ENCODE assay signal across 13 cellular contexts in the genomic region with DNA sequence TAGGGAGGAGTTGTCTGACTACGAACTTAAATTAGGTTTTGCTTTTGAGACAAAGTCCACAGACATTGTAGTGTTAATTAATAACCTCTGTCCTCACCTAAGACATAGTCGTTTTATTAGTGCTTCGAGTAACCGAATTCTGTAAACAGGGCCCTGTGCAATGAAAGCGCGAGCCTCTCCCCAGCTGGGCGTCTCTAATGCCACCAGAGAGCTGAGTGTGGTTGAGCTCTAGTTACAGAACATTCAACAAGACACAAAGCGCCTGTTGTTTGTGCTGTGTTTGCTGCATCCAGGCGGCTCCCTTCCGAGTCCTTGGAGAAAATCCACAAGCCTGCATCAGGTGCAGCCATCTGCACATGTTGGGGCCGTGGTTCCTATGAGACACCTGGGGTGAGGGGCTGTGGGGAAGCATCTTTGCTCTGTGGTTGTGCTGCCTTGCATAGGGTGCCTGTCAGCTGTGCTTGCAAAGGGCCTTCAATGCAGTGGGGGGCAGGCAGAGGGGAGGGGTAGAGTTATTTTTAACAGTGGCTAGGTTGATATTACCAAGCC.
A peak's percentile ranks its signal among the peaks of the same experiment; 100 is the strongest.
DNase-seq lines count a peak whose midpoint lies in the region; ATAC-seq and TF ChIP-seq lines count a peak whose summit lies in the region.
"Had no signal": no experiment of that assay in that cellular context is flagged by ENCODE, and none has a peak within 500 bp of the region (broad histone marks: within the 10 kb centered on the region; RNA-seq: fewer than 3 reads in every experiment).

No MANE protein-coding gene starts in this region.

- H3K27me3 ChIP-seq in GM23338 (ENCODE audit: insufficient read depth) (no peaks in the 10 kb centered on the region), left ventricle myocardium inferior (ENCODE audit: low read depth) (no peaks in the 10 kb centered on the region), WERI-Rb-1 (ENCODE audit: insufficient read depth, low read depth, severe bottlenecking) (no peaks in the 10 kb centered on the region)
- H3K27me3 ChIP-seq: neutrophil had no signal

- H3K4me3 Mint-ChIP-seq in GM23338 = no peak overlapping the region

- DNase-seq in GM23338 (ENCODE audit: low spot score) (no peak), NCI-H524 treated with DMSO at 0.1 percent for 48 hours (lab: John Stamatoyannopoulos, UW) (peak; percentile 10), left ventricle myocardium inferior (no peak), putamen (ENCODE audit: low spot score) (peak; percentile 86), WERI-Rb-1 (no peak), SHP77 (lab: John Stamatoyannopoulos, UW) (no peak), KG1 (lab: John Stamatoyannopoulos, UW) (no peak), OCI-LY7 (ENCODE audit: low spot score) (no peak)
- DNase-seq: activated T-cell treated with anti-CD3 and anti-CD28 coated beads, Interleukin-2, amount 50 U/mL, for 48 hours; DMS79 treated with DMSO at 0.1 percent for 48 hours; NCI-H446 treated with DMSO at 0.1 percent for 48 hours had no signal

- no peaks in the 10 kb centered on the region for H3F3A ChIP-seq in GM23338 (replicated peaks; ENCODE audit: low read depth)

- peaks cover 3% of the 10 kb centered on the region; the same call in 2 of the 3 replicates for H3K4me1 Mint-ChIP-seq in GM23338

- H3K27ac Mint-ChIP-seq in GM23338 = no peak overlapping the region

- H3K27ac ChIP-seq in GM23338 (ENCODE audit: low read depth) (no peak overlapping the region), left ventricle myocardium inferior (replicated peaks) (peak overlapping the region; percentile 59), WERI-Rb-1 (no peak overlapping the region), OCI-LY7 (ENCODE audit: low read depth, low read length, poor library complexity, severe bottlenecking) (no peak overlapping the region)
- H3K27ac ChIP-seq: coronary artery, neutrophil had no signal

- POLR2A ChIA-PET in OCI-LY7 (lab: Charles Lee) = interaction anchor here (1.0 kb wide), 1 partner anchor 10 kb away, joined by 3 read pairs; no protein-coding TSS in a partner anchor

- no peak overlapping the region for H3K4me3 ChIP-seq in GM23338
- no peak overlapping the region for H3K4me3 ChIP-seq in left ventricle myocardium inferior
- no peak overlapping the region for H3K4me3 ChIP-seq in WERI-Rb-1 (ENCODE audit: low read depth, low read length)
- no peak overlapping the region for H3K4me3 ChIP-seq in OCI-LY7 (ENCODE audit: low read depth, low read length, poor library complexity, severe bottlenecking)
- H3K4me3 ChIP-seq: coronary artery had no signal

- BruUV-seq in OCI-LY7 (replicated peaks; lab: Mats Ljungman, UMichigan) = no TSS peak

- H3K4me2 ChIP-seq in GM23338 (no peak overlapping the region), OCI-LY7 (ENCODE audit: low read length) (no peak overlapping the region)

- H3K9me3 ChIP-seq in left ventricle myocardium inferior (replicated peaks) (no peaks in the 10 kb centered on the region), WERI-Rb-1 (ENCODE audit: severe bottlenecking) (no peaks in the 10 kb centered on the region), OCI-LY7 (ENCODE audit: low read length) (no peaks in the 10 kb centered on the region)
- H3K9me3 ChIP-seq: neutrophil had no signal

- no peaks in the 10 kb centered on the region for H3K9me3 Mint-ChIP-seq in GM23338

- H2AFZ ChIP-seq in GM23338 (no peak overlapping the region), OCI-LY7 (ENCODE audit: low read length) (no peak overlapping the region)

- H3K27me3 Mint-ChIP-seq in GM23338 (ENCODE audit: insufficient read depth, low read depth, poor library complexity) = no peaks in the 10 kb centered on the region

- H3K4me1 ChIP-seq in GM23338 (ENCODE audit: insufficient read depth) = peaks cover 3% of the 10 kb centered on the region; the same call in 1 of the 2 replicates
- peaks cover 7% of the 10 kb centered on the region for H3K4me1 ChIP-seq in left ventricle myocardium inferior
- H3K4me1 ChIP-seq in OCI-LY7 (ENCODE audit: insufficient read depth, low read length, poor library complexity, severe bottlenecking) = peaks cover 9% of the 10 kb centered on the region

- intact Hi-C loops in left ventricle myocardium inferior (cut with micrococcal nuclease) = no loop called here
- intact Hi-C loops in OCI-LY7 (cut with micrococcal nuclease; ENCODE audit: unreplicated experiment) = loop anchor here (5.0 kb wide), 1 partner anchor 36 kb away; no protein-coding TSS in a partner anchor

- TF ChIP-seq CTCF in GM23338 (conservative IDR thresholded peaks at IDR 0.05; ENCODE audit: low read depth in 2 of 2) (no peak), left ventricle myocardium inferior (IDR thresholded peaks at IDR 0.05; ENCODE audit: borderline replicate concordance) (no peak), WERI-Rb-1 (IDR thresholded peaks at IDR 0.05; ENCODE audit: low read depth, low read length) (no peak), OCI-LY7 (conservative IDR thresholded peaks at IDR 0.05; ENCODE audit: low read length) (no peak)

- no peaks in the 10 kb centered on the region for H3K36me3 Mint-ChIP-seq in GM23338 (ENCODE audit: low read depth)

- H4K20me1 ChIP-seq in GM23338 (replicated peaks; ENCODE audit: insufficient read depth) (no peaks in the 10 kb centered on the region), OCI-LY7 (ENCODE audit: insufficient read depth, low read length) (no peaks in the 10 kb centered on the region)

- ATAC-seq in GM23338 = peak; percentile 32; the same call in 1 of the 3 replicates

- H3K9me2 ChIP-seq in GM23338 (ENCODE audit: insufficient read depth) = no peaks in the 10 kb centered on the region
- no peaks in the 10 kb centered on the region for H3K9me2 ChIP-seq in OCI-LY7 (ENCODE audit: insufficient read depth, low read length)

- H3K36me3 ChIP-seq in GM23338 (ENCODE audit: insufficient read depth) (no peaks in the 10 kb centered on the region), left ventricle myocardium inferior (no peaks in the 10 kb centered on the region), WERI-Rb-1 (no peaks in the 10 kb centered on the region), OCI-LY7 (ENCODE audit: insufficient read depth, low read length) (no peaks in the 10 kb centered on the region)
- H3K36me3 ChIP-seq: neutrophil had no signal

- CTCF ChIA-PET in OCI-LY7 (lab: Charles Lee; ENCODE audit: unreplicated experiment) = no interaction called here

- no peaks in the 10 kb centered on the region for H3K79me2 ChIP-seq in GM23338 (replicated peaks; ENCODE audit: insufficient read depth)
- H3K79me2 ChIP-seq in OCI-LY7 (ENCODE audit: insufficient read depth, low read depth, low read length) = no peaks in the 10 kb centered on the region

TF ChIP-seq in GM23338, 12 proteins besides CTCF, POLR2A, EP300 and RAD21 (continues in another document):
- TF ChIP-seq, protein P1, sequence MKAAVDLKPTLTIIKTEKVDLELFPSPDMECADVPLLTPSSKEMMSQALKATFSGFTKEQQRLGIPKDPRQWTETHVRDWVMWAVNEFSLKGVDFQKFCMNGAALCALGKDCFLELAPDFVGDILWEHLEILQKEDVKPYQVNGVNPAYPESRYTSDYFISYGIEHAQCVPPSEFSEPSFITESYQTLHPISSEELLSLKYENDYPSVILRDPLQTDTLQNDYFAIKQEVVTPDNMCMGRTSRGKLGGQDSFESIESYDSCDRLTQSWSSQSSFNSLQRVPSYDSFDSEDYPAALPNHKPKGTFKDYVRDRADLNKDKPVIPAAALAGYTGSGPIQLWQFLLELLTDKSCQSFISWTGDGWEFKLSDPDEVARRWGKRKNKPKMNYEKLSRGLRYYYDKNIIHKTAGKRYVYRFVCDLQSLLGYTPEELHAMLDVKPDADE (IDR thresholded peaks at IDR 0.05) = no peak
- TF ChIP-seq EZH2phosphoT487 (IDR thresholded peaks at IDR 0.05; ENCODE audit: unreplicated experiment) (no peak), ZNF331 (CRISPR knock-in tag; IDR thresholded peaks at IDR 0.05; ENCODE audit: low read depth) (no peak), JUNB (IDR thresholded peaks at IDR 0.05; ENCODE audit: unreplicated experiment) (no peak), STAT1 (IDR thresholded peaks at IDR 0.05; ENCODE audit: unreplicated experiment) (no peak), EZH2 (IDR thresholded peaks at IDR 0.05; ENCODE audit: low read depth, unreplicated experiment) (no peak), POLR2AphosphoS5 (IDR thresholded peaks at IDR 0.05; ENCODE audit: low read depth) (no peak), NANOG (IDR thresholded peaks at IDR 0.05; ENCODE audit: borderline replicate concordance) (no peak), REST (IDR thresholded peaks at IDR 0.05; ENCODE audit: unreplicated experiment) (no peak), ZNF114 (CRISPR knock-in tag; IDR thresholded peaks at IDR 0.05) (no peak), CREB1 (CRISPR knock-in tag; IDR thresholded peaks at IDR 0.05; ENCODE audit: low read depth) (no peak)

Comparison
In these comparisons a context has a peak if more than half of its experiments do, and no peak if none do; other contexts are left out.
1. DNase-seq: peak in NCI-H524 treated with DMSO at 0.1 percent for 48 hours (single experiment) and putamen (single experiment); none in GM23338 (single experiment), left ventricle myocardium inferior (single experiment), WERI-Rb-1 (single experiment), SHP77 (0 of 2), KG1 (single experiment) and OCI-LY7 (single experiment).